Comparison of ENCODE assay signal across 1 cellular context in the genomic region with DNA sequence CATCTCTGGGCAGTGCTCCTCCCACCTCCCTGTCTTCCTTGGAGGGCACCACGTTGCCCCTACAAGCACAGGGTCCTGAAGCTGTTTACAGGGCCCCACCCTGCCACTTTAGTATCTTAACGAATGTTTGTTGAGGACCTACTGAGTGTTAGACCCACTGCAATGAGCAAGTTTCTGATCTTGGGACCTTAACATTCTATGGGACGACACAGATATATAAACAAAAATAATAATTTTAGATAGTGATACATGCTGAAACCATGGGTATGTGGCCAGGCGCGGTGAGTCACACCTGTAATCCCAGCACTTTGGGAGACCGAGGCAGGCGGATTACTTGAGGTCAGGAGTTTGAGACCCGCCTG.
TF ChIP-seq lines count a peak whose summit lies in the region.

No MANE protein-coding gene starts in this region.

TF ChIP-seq in K562, 482 proteins besides CTCF, POLR2A, EP300 and RAD21:
- TF ChIP-seq HOXB6 (CRISPR knock-in tag; IDR thresholded peaks at IDR 0.05; ENCODE audit: borderline replicate concordance) (no peak), THAP7 (CRISPR knock-in tag; IDR thresholded peaks at IDR 0.05) (no peak), ZNF263 (CRISPR knock-in tag; IDR thresholded peaks at IDR 0.05; ENCODE audit: borderline replicate concordance) (0 out of 2 replicates have a peak, but pooled peaks have one; percentile 2), ZKSCAN1 (IDR thresholded peaks at IDR 0.05; ENCODE audit: low read depth, low read length) (0 out of 2 replicates have a peak, but pooled peaks have one; percentile 46), TSHZ1 (CRISPR knock-in tag; IDR thresholded peaks at IDR 0.05) (no peak), PTTG1 (tag; IDR thresholded peaks at IDR 0.05; ENCODE audit: low read depth) (no peak), ZKSCAN8 (CRISPR knock-in tag; IDR thresholded peaks at IDR 0.05) (peak; percentile 42; the same call in 1 of the 2 replicates), GTF2E2 (tag; IDR thresholded peaks at IDR 0.05) (0 out of 2 replicates have a peak, but pooled peaks have one; percentile 3), E2F5 (CRISPR knock-in tag; IDR thresholded peaks at IDR 0.05) (no peak), ELF1 (tag; IDR thresholded peaks at IDR 0.05) (peak; percentile 10; the same call in 1 of the 2 replicates), DACH1 (IDR thresholded peaks at IDR 0.05; ENCODE audit: partially characterized antibody) (no peak), HIVEP1 (CRISPR knock-in tag; IDR thresholded peaks at IDR 0.05) (no peak), ZNF354B (CRISPR knock-in tag; IDR thresholded peaks at IDR 0.05) (no peak), KHSRP (IDR thresholded peaks at IDR 0.05) (no peak)
- TF ChIP-seq, protein P1, sequence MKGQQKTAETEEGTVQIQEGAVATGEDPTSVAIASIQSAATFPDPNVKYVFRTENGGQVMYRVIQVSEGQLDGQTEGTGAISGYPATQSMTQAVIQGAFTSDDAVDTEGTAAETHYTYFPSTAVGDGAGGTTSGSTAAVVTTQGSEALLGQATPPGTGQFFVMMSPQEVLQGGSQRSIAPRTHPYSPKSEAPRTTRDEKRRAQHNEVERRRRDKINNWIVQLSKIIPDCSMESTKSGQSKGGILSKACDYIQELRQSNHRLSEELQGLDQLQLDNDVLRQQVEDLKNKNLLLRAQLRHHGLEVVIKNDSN (CRISPR knock-in tag; IDR thresholded peaks at IDR 0.05): peak; percentile 6; the same call in 1 of the 2 replicates
